Comparison of ENCODE assay signal across 8 cellular contexts in the genomic region with DNA sequence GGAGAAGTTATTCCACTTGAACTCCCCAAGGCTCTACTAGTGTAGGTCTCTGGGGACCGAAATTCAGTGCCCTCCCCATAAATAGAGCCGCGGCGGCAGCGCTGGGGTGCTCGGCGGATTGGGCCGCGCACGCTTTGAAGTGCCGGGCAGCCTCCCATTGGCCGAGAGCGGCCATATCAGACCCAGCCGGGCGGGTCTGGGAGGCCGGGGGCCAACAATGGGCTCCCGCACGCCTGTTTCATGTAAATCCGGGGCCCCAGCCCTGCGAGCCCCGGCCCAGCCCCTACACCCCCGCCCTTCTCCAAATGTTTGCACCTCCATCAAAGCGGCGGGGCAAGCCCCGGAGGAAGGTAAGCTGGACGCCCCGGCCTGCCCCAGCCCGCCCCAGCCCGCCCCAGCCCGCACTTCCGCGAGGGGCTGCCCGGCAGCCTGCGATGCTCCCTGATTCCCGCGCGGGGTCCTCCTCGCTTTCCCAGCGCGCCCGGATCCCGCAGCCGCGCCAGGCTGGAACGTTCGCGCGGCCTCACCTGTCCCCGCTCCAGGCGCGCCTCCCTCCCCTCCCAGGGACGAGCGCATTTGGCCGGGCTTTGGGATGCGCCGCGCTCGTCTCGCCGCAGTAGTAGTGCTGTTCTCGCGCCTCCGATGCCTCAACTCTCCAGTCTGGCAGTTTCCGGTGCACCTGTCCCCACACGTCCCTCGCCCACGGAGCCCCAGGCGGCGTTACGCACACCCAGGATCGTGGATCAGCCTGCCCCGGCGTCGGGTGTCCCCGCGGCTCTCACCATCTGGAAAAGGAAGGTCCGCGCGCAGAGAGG. TPM values are rescaled to one million over a fixed set of nuclear protein-coding genes. Genes with fewer than 3 reads are reported as not detected.
A peak's percentile ranks its signal among the peaks of the same experiment; 100 is the strongest.
DNase-seq lines count a peak whose midpoint lies in the region; ATAC-seq and TF ChIP-seq lines count a peak whose summit lies in the region.

A gene with protein sequence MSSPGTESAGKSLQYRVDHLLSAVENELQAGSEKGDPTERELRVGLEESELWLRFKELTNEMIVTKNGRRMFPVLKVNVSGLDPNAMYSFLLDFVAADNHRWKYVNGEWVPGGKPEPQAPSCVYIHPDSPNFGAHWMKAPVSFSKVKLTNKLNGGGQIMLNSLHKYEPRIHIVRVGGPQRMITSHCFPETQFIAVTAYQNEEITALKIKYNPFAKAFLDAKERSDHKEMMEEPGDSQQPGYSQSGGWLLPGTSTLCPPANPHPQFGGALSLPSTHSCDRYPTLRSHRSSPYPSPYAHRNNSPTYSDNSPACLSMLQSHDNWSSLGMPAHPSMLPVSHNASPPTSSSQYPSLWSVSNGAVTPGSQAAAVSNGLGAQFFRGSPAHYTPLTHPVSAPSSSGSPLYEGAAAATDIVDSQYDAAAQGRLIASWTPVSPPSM (minus strand): TSS at position 51 of the 815 bp plus-strand sequence. CDS start 260 bp downstream, outside the sequence.

- intact Hi-C loops in ovary (cut with DNase I): no loop called here

- TF ChIP-seq POLR2A in upper lobe of left lung (IDR thresholded peaks at IDR 0.05) (no peak), ovary (IDR thresholded peaks at IDR 0.05) (no peak)

- peak within 1 kb of the TSS; percentile 68 for H3K4me3 ChIP-seq in WERI-Rb-1 (ENCODE audit: low read depth, low read length)
- peak within 1 kb of the TSS in 3 of 4 donors; percentile 17 to 38 (median 30) for H3K4me3 ChIP-seq in upper lobe of left lung
- H3K4me3 ChIP-seq in ovary: no peak within 1 kb of the TSS

- peak within 1 kb of the TSS; percentile 55 for H3K27ac ChIP-seq in WERI-Rb-1
- no peak within 1 kb of the TSS for H3K27ac ChIP-seq in upper lobe of left lung
- H3K27ac ChIP-seq in ovary: no peak within 1 kb of the TSS

- ATAC-seq in upper lobe of left lung (ENCODE audit: low FRiP score in 2 of 2): peak in 1 of 2 donors; percentile 83
- ATAC-seq in HG03196 (IDR thresholded peaks at IDR 0.05; ENCODE audit: unreplicated experiment): no peak

- DNase-seq in stimulated activated CD4-positive, alpha-beta T cell treated with anti-CD3 and anti-CD28 coated beads, Interleukin-15, amount 100 ng/mL, for 24 hours: peak; percentile 32
- no peak for DNase-seq in stimulated activated CD4-positive, alpha-beta T cell treated with anti-CD3 and anti-CD28 coated beads, Interleukin-2, amount 100 ng/mL, for 48 hours
- DNase-seq in WERI-Rb-1 (peak; percentile 59), islet precursor cell (peak; percentile 64), upper lobe of left lung (peak in 1 of 2 donors; percentile 75), ovary (no peak), NCI-H2171 treated with DMSO at 0.1 percent for 48 hours (lab: John Stamatoyannopoulos, UW) (no peak)

- H3K36me3 ChIP-seq in WERI-Rb-1: peaks cover 8% of the 10 kb centered on the region; the same call in 1 of the 2 replicates
- no peaks in the 10 kb centered on the region for H3K36me3 ChIP-seq in upper lobe of left lung
- H3K36me3 ChIP-seq in ovary: no peaks in the 10 kb centered on the region

- no peak for TF ChIP-seq EP300 in upper lobe of left lung (IDR thresholded peaks at IDR 0.05)
- TF ChIP-seq EP300 in ovary (IDR thresholded peaks at IDR 0.05): no peak

- peaks cover 6 to 26% (median 22%) of the 10 kb centered on the region in 4 donors for H3K4me1 ChIP-seq in upper lobe of left lung
- peaks cover 3% of the 10 kb centered on the region for H3K4me1 ChIP-seq in ovary (ENCODE audit: insufficient read depth)

- WGBS in upper lobe of left lung, 2 donors: 1 to 2% methylated on average over 9 to 28 of the region's 79 CpGs
- 0 to 3% (median 1%) methylated on average over 47 to 79 of the region's 79 CpGs for WGBS in ovary, 3 donors

- no peak for TF ChIP-seq CTCF in WERI-Rb-1 (IDR thresholded peaks at IDR 0.05; ENCODE audit: low read depth, low read length)
- TF ChIP-seq CTCF in upper lobe of left lung (IDR thresholded peaks at IDR 0.05): no peak
- no peak for TF ChIP-seq CTCF in ovary (IDR thresholded peaks at IDR 0.05)

- no peaks in the 10 kb centered on the region for H3K9me3 ChIP-seq in WERI-Rb-1 (ENCODE audit: severe bottlenecking)
- H3K9me3 ChIP-seq in upper lobe of left lung: no peaks in the 10 kb centered on the region
- no peaks in the 10 kb centered on the region for H3K9me3 ChIP-seq in ovary

- H3K27me3 ChIP-seq in WERI-Rb-1 (ENCODE audit: insufficient read depth, low read depth, severe bottlenecking): no peaks in the 10 kb centered on the region
- peaks cover 0 to 45% (median 26%) of the 10 kb centered on the region in 4 donors for H3K27me3 ChIP-seq in upper lobe of left lung
- H3K27me3 ChIP-seq in ovary: peaks cover 3% of the 10 kb centered on the region

RNA-seq across cellular contexts. Expression of the gene that starts here (rescaled TPM):
- total RNA-seq in upper lobe of left lung (under 1 TPM in 1 of 6 donors, not detected in 5; 0.13 TPM), ovary (not detected)
- polyA plus RNA-seq in ovary: not detected

Comparison
In these comparisons a context has a peak if more than half of its experiments do, and no peak if none do; other contexts are left out.
1. DNase-seq: peak in stimulated activated CD4-positive, alpha-beta T cell treated with anti-CD3 and anti-CD28 coated beads, Interleukin-15, amount 100 ng/mL, for 24 hours (single experiment), WERI-Rb-1 (single experiment) and islet precursor cell (single experiment); none in stimulated activated CD4-positive, alpha-beta T cell treated with anti-CD3 and anti-CD28 coated beads, Interleukin-2, amount 100 ng/mL, for 48 hours (0 of 2), ovary (0 of 5) and NCI-H2171 treated with DMSO at 0.1 percent for 48 hours (single experiment).